ENCODE assay signal across 8 cellular contexts in the genomic region with DNA sequence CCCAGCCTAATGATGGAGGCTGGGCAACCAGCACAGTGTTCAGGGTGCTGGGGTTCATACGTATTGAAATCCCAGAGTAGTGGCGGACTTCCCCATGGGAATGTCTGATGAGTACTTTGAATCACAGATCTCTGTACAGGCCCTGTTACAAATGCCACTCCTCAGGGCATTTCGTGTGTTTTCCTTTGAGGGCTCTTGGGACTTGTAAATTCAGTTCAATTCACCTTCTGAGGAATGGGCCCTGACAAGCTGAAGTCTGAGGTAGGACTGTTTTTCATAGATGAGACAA. TPM values are rescaled to one million over a fixed set of nuclear protein-coding genes. Genes with fewer than 3 reads are reported as not detected.
DNase-seq lines count a peak whose midpoint lies in the region; ATAC-seq, FAIRE-seq and TF ChIP-seq lines count a peak whose summit lies in the region.

No MANE protein-coding gene starts in this region.

- no peak for FAIRE-seq in keratinocyte (lab: Jason Lieb, UNC)

- TF ChIP-seq CTCF in keratinocyte (optimal IDR thresholded peaks at IDR 0.05 in 1 of 3, IDR thresholded peaks at IDR 0.05 in 1 of 3, conservative IDR thresholded peaks at IDR 0.05 in 1 of 3; ENCODE audit: extremely low read depth in 1 of 3, insufficient read depth in 2 of 3, low read length in 3 of 3) (no peak), tibial nerve (IDR thresholded peaks at IDR 0.05) (no peak)

- H3K9me3 ChIP-seq in keratinocyte (ENCODE audit: control insufficient read depth, low read depth, low read length) (no peaks in the 10 kb centered on the region), tibial nerve (peaks cover 0 to 4% (median 0%) of the 10 kb centered on the region in 4 donors)

- H3K4me1 ChIP-seq in ACC112 (ENCODE audit: control insufficient read depth, insufficient read depth, low read length, unreplicated experiment) (peaks cover 34% of the 10 kb centered on the region), keratinocyte (ENCODE audit: control insufficient read depth, extremely low read depth, insufficient read depth, low read length) (peaks cover 20% of the 10 kb centered on the region), tibial nerve (peaks cover 0 to 40% (median 21%) of the 10 kb centered on the region in 4 donors)

- peak overlapping the region; percentile 61 for H2AFZ ChIP-seq in ACC112 (ENCODE audit: low read length, unreplicated experiment)
- H2AFZ ChIP-seq in keratinocyte (ENCODE audit: control insufficient read depth, low read length): peak overlapping the region; percentile 87

- ATAC-seq in GM21381 (IDR thresholded peaks at IDR 0.05; ENCODE audit: unreplicated experiment): peak; percentile 0

- H3K27ac ChIP-seq in ACC112 (ENCODE audit: low read depth, low read length): peak overlapping the region; percentile 79
- H3K27ac ChIP-seq in keratinocyte (ENCODE audit: control insufficient read depth, insufficient read depth, low read length): peak overlapping the region; percentile 78
- H3K27ac ChIP-seq in tibial nerve: peak overlapping the region; percentile 86 to 98 (median 97)

- peak overlapping the region; percentile 85 for H3K9ac ChIP-seq in keratinocyte (ENCODE audit: control insufficient read depth, extremely low read depth, insufficient read depth, low read length)

- H3K4me1 Mint-ChIP-seq in activated CD4-positive, alpha-beta memory T cell treated with anti-CD3 and anti-CD28 coated beads, Interleukin-2, amount 10 ng/mL, durations not matched to agents 7 days and 5 days: peaks cover 33% of the 10 kb centered on the region

- POLR2A ChIA-PET in activated CD4-positive, alpha-beta memory T cell treated with anti-CD3 and anti-CD28 coated beads, Interleukin-2, amount 10 ng/mL, durations not matched to agents 7 days and 5 days (lab: Charles Lee): interaction anchor here (0.6 to 2.5 kb wide), 8 partner anchors 9 to 1340 kb away, joined by 3 to 19 read pairs (median 5); a partner anchor contains a TSS

- H3K27me3 Mint-ChIP-seq in activated CD4-positive, alpha-beta memory T cell treated with anti-CD3 and anti-CD28 coated beads, Interleukin-2, amount 10 ng/mL, durations not matched to agents 7 days and 5 days: no peaks in the 10 kb centered on the region

- H3K9me3 Mint-ChIP-seq in activated CD4-positive, alpha-beta memory T cell treated with anti-CD3 and anti-CD28 coated beads, Interleukin-2, amount 10 ng/mL, durations not matched to agents 7 days and 5 days: no peaks in the 10 kb centered on the region

- H3K36me3 Mint-ChIP-seq in activated CD4-positive, alpha-beta memory T cell treated with anti-CD3 and anti-CD28 coated beads, Interleukin-2, amount 10 ng/mL, durations not matched to agents 7 days and 5 days (ENCODE audit: low read depth): peaks cover 22% of the 10 kb centered on the region

- peaks cover 33% of the 10 kb centered on the region for H3K36me3 ChIP-seq in ACC112 (ENCODE audit: insufficient read depth, low read length)
- no peaks in the 10 kb centered on the region for H3K36me3 ChIP-seq in keratinocyte (ENCODE audit: control insufficient read depth in 2 of 2, extremely low read depth in 1 of 2, insufficient read depth in 2 of 2, low read length in 2 of 2)
- peaks cover 0 to 13% (median 0%) of the 10 kb centered on the region in 3 donors for H3K36me3 ChIP-seq in tibial nerve

- H3K4me3 Mint-ChIP-seq in activated CD4-positive, alpha-beta memory T cell treated with anti-CD3 and anti-CD28 coated beads, Interleukin-2, amount 10 ng/mL, durations not matched to agents 7 days and 5 days: peak overlapping the region; percentile 81

- TF ChIP-seq EP300 in tibial nerve (IDR thresholded peaks at IDR 0.05): peak in 1 of 2 donors; percentile 1

- no peak for DNase-seq in activated CD4-positive, alpha-beta memory T cell treated with anti-CD3 and anti-CD28 coated beads, Interleukin-2, amount 10 ng/mL, durations not matched to agents 7 days and 5 days
- DNase-seq in keratinocyte (ENCODE audit: low read depth, low spot score) (no peak), tibial nerve (ENCODE audit: low spot score in 2 of 2) (no peak), SIG-M5 (lab: John Stamatoyannopoulos, UW) (no peak)
- DNase-seq in stimulated activated CD4-positive, alpha-beta T cell treated with anti-CD3 and anti-CD28 coated beads, Interleukin-12 subunit alpha, Interleukin-12 subunit beta, amount 100 ng/mL, for 4 hours: no peak
- no peak for DNase-seq in NK-92 treated with Interleukin-12 subunit alpha and Interleukin-12 subunit beta, amount 100 ng/mL, for 24 hours (lab: John Stamatoyannopoulos, UW)

- H3K4me2 ChIP-seq in keratinocyte (ENCODE audit: control insufficient read depth, extremely low read depth, insufficient read depth, low read depth, low read length): peak overlapping the region; percentile 98

- no peaks in the 10 kb centered on the region for H3K9me1 ChIP-seq in keratinocyte (ENCODE audit: control insufficient read depth, extremely low read depth, insufficient read depth, low read length)

- 0% methylated on average over 3 of the region's 3 CpGs for WGBS in tibial nerve, 2 donors

- H3K4me3 ChIP-seq in ACC112 (ENCODE audit: low read depth, low read length) (peak overlapping the region; percentile 85), keratinocyte (ENCODE audit: control insufficient read depth in 2 of 3, extremely low read depth in 1 of 3, insufficient read depth in 2 of 3, low read depth in 1 of 3, low read length in 3 of 3) (peak overlapping the region; percentile 66 to 85 (median 85)), tibial nerve (peak overlapping the region; percentile 71 to 91 (median 74))

- CTCF ChIA-PET in activated CD4-positive, alpha-beta memory T cell treated with anti-CD3 and anti-CD28 coated beads, Interleukin-2, amount 10 ng/mL, durations not matched to agents 7 days and 5 days (lab: Charles Lee): interaction anchor here (0.8 kb wide), 1 partner anchor 40 kb away, joined by 3 read pairs; no protein-coding TSS in a partner anchor

- H3K79me2 ChIP-seq in ACC112 (ENCODE audit: control insufficient read depth, insufficient read depth, low read length, unreplicated experiment) (peaks cover 38% of the 10 kb centered on the region), keratinocyte (ENCODE audit: control insufficient read depth, insufficient read depth, low read length) (peaks cover 21% of the 10 kb centered on the region)

- no peaks in the 10 kb centered on the region for H4K20me1 ChIP-seq in keratinocyte (ENCODE audit: control insufficient read depth, extremely low read depth, insufficient read depth, low read length)

- H3K27me3 ChIP-seq in ACC112 (ENCODE audit: insufficient read depth, low read length) (no peaks in the 10 kb centered on the region), keratinocyte (ENCODE audit: control insufficient read depth, extremely low read depth, insufficient read depth, low read length) (no peaks in the 10 kb centered on the region), tibial nerve (no peaks in the 10 kb centered on the region)

- TF ChIP-seq POLR2A in tibial nerve (IDR thresholded peaks at IDR 0.05): no peak

- dilution Hi-C loops in keratinocyte (cut with MboI; ENCODE audit: extremely low pct_ligation_motif_present, low sequenced_read_pairs): no loop called here

- peak overlapping the region; percentile 83 for H3K27ac Mint-ChIP-seq in activated CD4-positive, alpha-beta memory T cell treated with anti-CD3 and anti-CD28 coated beads, Interleukin-2, amount 10 ng/mL, durations not matched to agents 7 days and 5 days

RNA-seq across cellular contexts. Expression of a gene that starts 0.3 kb away (rescaled TPM):
- 10 to 100 TPM; 13.2 to 14.0 TPM for total RNA-seq in activated CD4-positive, alpha-beta memory T cell treated with anti-CD3 and anti-CD28 coated beads, Interleukin-2, amount 10 ng/mL, durations not matched to agents 7 days and 5 days
- 22.6 to 29.6 TPM (median 24.7 TPM) in 3 replicates for polyA plus RNA-seq in keratinocyte
- 9.8 TPM for polyA plus RNA-seq in keratinocyte (2011; ENCODE audit: low read depth)
- polyA plus RNA-seq in keratinocyte (2011; cell fraction: cytosol; rRNA removed): 11.5 and 21.1 TPM in 2 replicates
- 21.6 and 22.4 TPM in 2 replicates for polyA plus RNA-seq in keratinocyte (2011; cell fraction: nucleus; rRNA removed)
- 14.5 and 18.2 TPM in 2 replicates for polyA plus RNA-seq in keratinocyte (2012; ENCODE audit: low replicate concordance)
- 3.4 to 8.1 TPM (median 5.9 TPM) in 3 replicates for polyA minus RNA-seq in keratinocyte
- polyA minus RNA-seq in keratinocyte (2011; cell fraction: cytosol; rRNA and poly(A)+ RNA removed): 12.7 TPM
- polyA minus RNA-seq in keratinocyte (2011; cell fraction: nucleus; rRNA and poly(A)+ RNA removed): 9.2 and 15.1 TPM in 2 replicates
- 10 to 100 TPM; 31.5 to 39.6 (median 36.6) TPM for total RNA-seq in tibial nerve

RNA-seq across cellular contexts. Expression of a gene that starts 28.6 kb away (rescaled TPM):
- not detected for total RNA-seq in activated CD4-positive, alpha-beta memory T cell treated with anti-CD3 and anti-CD28 coated beads, Interleukin-2, amount 10 ng/mL, durations not matched to agents 7 days and 5 days
- polyA plus RNA-seq in keratinocyte: not detected in 3 replicates
- polyA plus RNA-seq in keratinocyte (2011; ENCODE audit: low read depth): not detected
- polyA plus RNA-seq in keratinocyte (2011; cell fraction: cytosol; rRNA removed): not detected in 2 replicates
- polyA plus RNA-seq in keratinocyte (2011; cell fraction: nucleus; rRNA removed): not detected in 2 replicates
- polyA plus RNA-seq in keratinocyte (2012; ENCODE audit: low replicate concordance): 1.3 TPM in 1 of 2 replicates, not detected in the other
- polyA minus RNA-seq in keratinocyte: not detected in 3 replicates
- polyA minus RNA-seq in keratinocyte (2011; cell fraction: cytosol; rRNA and poly(A)+ RNA removed): not detected
- not detected in 2 replicates for polyA minus RNA-seq in keratinocyte (2011; cell fraction: nucleus; rRNA and poly(A)+ RNA removed)
- not detected for total RNA-seq in tibial nerve
